11 cellular contexts compared by ENCODE assay signal in genomic region chr16:25011891-25012499, GRCh38. TPM values are rescaled to one million over a fixed set of nuclear protein-coding genes. Genes with fewer than 3 reads are reported as not detected.
DNase-seq lines count a peak whose midpoint lies in the region; ATAC-seq and TF ChIP-seq lines count a peak whose summit lies in the region.
"Had no signal": no experiment of that assay in that cellular context is flagged by ENCODE, and none has a peak within 500 bp of the region (broad histone marks: within the 10 kb centered on the region; RNA-seq: fewer than 3 reads in every experiment).

No MANE protein-coding gene starts in this region.

- H3K4me3 ChIP-seq in fibroblast of villous mesenchyme (ENCODE audit: low read depth, low read length) (peak overlapping the region; percentile 29), subcutaneous abdominal adipose tissue (ENCODE audit: low read depth in 1 of 5, low read length in 5 of 5) (peak overlapping the region; percentile 7 to 94 (median 48))

- H3K4me1 ChIP-seq in subcutaneous abdominal adipose tissue (ENCODE audit: control insufficient read depth in 5 of 5, insufficient read depth in 5 of 5, low read length in 5 of 5) = peaks cover 11 to 71% (median 64%) of the 10 kb centered on the region in 5 donors

- H3K27me3 ChIP-seq in subcutaneous abdominal adipose tissue (ENCODE audit: control insufficient read depth in 5 of 5, insufficient read depth in 4 of 5, low read length in 5 of 5) = no peaks in the 10 kb centered on the region

- H3K36me3 ChIP-seq in subcutaneous abdominal adipose tissue (ENCODE audit: control insufficient read depth in 5 of 5, insufficient read depth in 5 of 5, low read length in 5 of 5) = peaks cover 0 to 5% (median 2%) of the 10 kb centered on the region in 5 donors

- peak overlapping the region; percentile 87 for H3K4me3 Mint-ChIP-seq in activated naive CD4-positive, alpha-beta T cell treated with anti-CD3 and anti-CD28 coated beads, Interleukin-2, amount 50 U/mL, for 24 hours
- H3K4me3 Mint-ChIP-seq in T-helper 17 cell = peak overlapping the region; percentile 51
- no peak overlapping the region for H3K4me3 Mint-ChIP-seq in mesothelial cell of epicardium

- H3K27ac Mint-ChIP-seq in activated naive CD4-positive, alpha-beta T cell treated with anti-CD3 and anti-CD28 coated beads, Interleukin-2, amount 50 U/mL, for 24 hours = peak overlapping the region; percentile 77
- H3K27ac Mint-ChIP-seq in T-helper 17 cell (peak overlapping the region; percentile 95), mesothelial cell of epicardium (no peak overlapping the region)
- H3K27ac Mint-ChIP-seq: T-helper 1 cell treated with Interleukin-12 subunit alpha and Interleukin-12 subunit beta and Interleukin-4 antibody, amounts not matched to agents 30 μg/mL and 1 μg/mL, for 36 hours had no signal

- H3K4me1 Mint-ChIP-seq in activated naive CD4-positive, alpha-beta T cell treated with anti-CD3 and anti-CD28 coated beads, Interleukin-2, amount 50 U/mL, for 24 hours = peaks cover 83% of the 10 kb centered on the region
- H3K4me1 Mint-ChIP-seq in T-helper 17 cell (peaks cover 64% of the 10 kb centered on the region), mesothelial cell of epicardium (peaks cover 21% of the 10 kb centered on the region)

- H3K27ac ChIP-seq in subcutaneous abdominal adipose tissue (ENCODE audit: low read depth, low read length) = peak overlapping the region; percentile 89

- peak overlapping the region in 2 of 5 donors; percentile 29 to 98 for H3K9ac ChIP-seq in subcutaneous abdominal adipose tissue (ENCODE audit: low read length in 5 of 5)

- no peak for TF ChIP-seq CTCF in fibroblast of villous mesenchyme (IDR thresholded peaks at IDR 0.05; ENCODE audit: insufficient read depth, low read depth, low read length)
- TF ChIP-seq CTCF in mesothelial cell of epicardium (IDR thresholded peaks at IDR 0.05; ENCODE audit: unreplicated experiment) = no peak

- no peak for ATAC-seq in T-helper 17 cell

- H3K36me3 Mint-ChIP-seq in activated naive CD4-positive, alpha-beta T cell treated with anti-CD3 and anti-CD28 coated beads, Interleukin-2, amount 50 U/mL, for 24 hours = peaks cover 12% of the 10 kb centered on the region
- H3K36me3 Mint-ChIP-seq in T-helper 17 cell (ENCODE audit: low read depth) = peaks cover 10% of the 10 kb centered on the region
- H3K36me3 Mint-ChIP-seq in mesothelial cell of epicardium = no peaks in the 10 kb centered on the region

- H3K27me3 Mint-ChIP-seq in activated naive CD4-positive, alpha-beta T cell treated with anti-CD3 and anti-CD28 coated beads, Interleukin-2, amount 50 U/mL, for 24 hours = no peaks in the 10 kb centered on the region
- H3K27me3 Mint-ChIP-seq in T-helper 17 cell (no peaks in the 10 kb centered on the region), mesothelial cell of epicardium (ENCODE audit: low read depth) (no peaks in the 10 kb centered on the region)

- H3K9me3 Mint-ChIP-seq in activated naive CD4-positive, alpha-beta T cell treated with anti-CD3 and anti-CD28 coated beads, Interleukin-2, amount 50 U/mL, for 24 hours = no peaks in the 10 kb centered on the region
- no peaks in the 10 kb centered on the region for H3K9me3 Mint-ChIP-seq in mesothelial cell of epicardium
- H3K9me3 Mint-ChIP-seq: T-helper 1 cell treated with Interleukin-12 subunit alpha and Interleukin-12 subunit beta and Interleukin-4 antibody, amounts not matched to agents 30 μg/mL and 1 μg/mL, for 36 hours had no signal

- DNase-seq in activated naive CD4-positive, alpha-beta T cell (lab: John Stamatoyannopoulos, UW) = no peak
- DNase-seq in T-helper 17 cell (no peak), fibroblast of villous mesenchyme (ENCODE audit: low read depth) (peak; percentile 53), SHP77 treated with DMSO at 0.1 percent for 48 hours (lab: John Stamatoyannopoulos, UW) (no peak), mesothelial cell of epicardium (ENCODE audit: low spot score in 2 of 2, unreplicated experiment in 2 of 2) (no peak)
- DNase-seq in activated CD8-positive, alpha-beta memory T cell treated with anti-CD3 and anti-CD28 coated beads, Interleukin-2, amount 50 U/mL, for 48 hours = no peak
- DNase-seq: central memory CD4-positive, alpha-beta T cell; NCI-H446 had no signal

- no peaks in the 10 kb centered on the region for H3K9me3 ChIP-seq in T-helper 17 cell (ENCODE audit: control insufficient read depth, low read length, poor library complexity, severe bottlenecking)
- H3K9me3 ChIP-seq in subcutaneous abdominal adipose tissue (ENCODE audit: control insufficient read depth in 5 of 5, low read length in 5 of 5) = no peaks in the 10 kb centered on the region

RNA-seq across cellular contexts. Expression of gene ARHGAP17, which starts 3.2 kb away (rescaled TPM):
- total RNA-seq in T-helper 17 cell (10 to 100 TPM; 72.3 to 72.7 TPM), fibroblast of villous mesenchyme (32.5 and 36.7 TPM in 2 replicates), mesothelial cell of epicardium (77.4 to 81.3 TPM (median 77.7 TPM) in 3 replicates)
